In genomic region chr3:28241221-28242160, GRCh38 we compare ENCODE assay signal across 1 cellular context.
TF ChIP-seq lines count a peak whose summit lies in the region.

Gene CMC1, plus strand, starts transcription at chr3:28241619. Its CDS starts 175 bp downstream, at chr3:28241794.

TF ChIP-seq in GM12878, 131 proteins besides CTCF, POLR2A, EP300 and RAD21 (continued from another document):
- peak; percentile 33; the same call in 1 of the 2 replicates for TF ChIP-seq ZBTB40 (IDR thresholded peaks at IDR 0.05; ENCODE audit: borderline replicate concordance)
